ENCODE assay signal across 8 cellular contexts in the genomic region with DNA sequence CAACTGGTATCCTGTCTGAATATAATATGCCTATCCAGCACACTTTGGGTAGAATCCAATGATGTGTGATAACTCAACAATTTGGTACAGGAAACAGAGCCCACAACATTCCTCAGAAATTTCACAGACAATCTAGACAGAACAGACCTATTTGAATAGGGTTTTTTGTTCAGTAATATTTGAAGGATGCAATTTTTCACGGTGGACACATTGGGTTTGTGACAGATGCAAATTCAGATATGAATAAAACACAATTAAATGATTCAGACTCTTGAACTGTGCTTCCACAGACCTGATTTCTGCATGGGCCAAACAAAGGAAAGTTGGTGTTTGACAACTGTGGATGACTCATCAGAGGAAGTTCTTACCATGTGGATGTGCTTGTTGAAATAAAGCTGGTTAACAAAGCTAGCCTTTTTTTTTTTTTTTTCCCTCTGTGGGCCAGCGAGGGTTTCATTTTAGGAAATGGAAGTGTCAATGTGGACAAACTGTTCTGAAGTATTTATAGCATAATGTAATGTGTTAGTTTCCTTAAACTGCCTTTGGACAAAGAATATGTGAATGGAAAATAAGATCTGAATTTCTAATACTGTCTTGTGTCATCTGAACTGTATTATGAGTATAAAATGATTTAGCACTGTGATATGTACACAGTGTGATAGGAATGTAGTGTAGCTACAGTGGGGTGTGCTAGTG. TPM values are rescaled to one million over a fixed set of nuclear protein-coding genes. Genes with fewer than 3 reads are reported as not detected.
DNase-seq lines count a peak whose midpoint lies in the region; ATAC-seq and TF ChIP-seq lines count a peak whose summit lies in the region.

No MANE protein-coding gene starts in this region.

- H3K27ac Mint-ChIP-seq in T-helper 1 cell treated with Interleukin-12 subunit alpha and Interleukin-12 subunit beta and Interleukin-4 antibody, amounts not matched to agents 30 μg/mL and 1 μg/mL, for 36 hours: peak overlapping the region; percentile 87
- peak overlapping the region; percentile 76 for H3K27ac Mint-ChIP-seq in endodermal cell

- no peak overlapping the region for H3K4me3 ChIP-seq in endodermal cell (ENCODE audit: low read length)

- H3K9ac ChIP-seq in endodermal cell (ENCODE audit: extremely low read depth, low read length, poor library complexity, severe bottlenecking): no peak overlapping the region

- H3K4me1 Mint-ChIP-seq in T-helper 1 cell treated with Interleukin-12 subunit alpha and Interleukin-12 subunit beta and Interleukin-4 antibody, amounts not matched to agents 30 μg/mL and 1 μg/mL, for 36 hours (ENCODE audit: low read depth): peaks cover 63% of the 10 kb centered on the region
- peaks cover 24% of the 10 kb centered on the region for H3K4me1 Mint-ChIP-seq in endodermal cell

- peak overlapping the region; percentile 62 for H3K4me3 Mint-ChIP-seq in T-helper 1 cell treated with Interleukin-12 subunit alpha and Interleukin-12 subunit beta and Interleukin-4 antibody, amounts not matched to agents 30 μg/mL and 1 μg/mL, for 36 hours
- no peak overlapping the region for H3K4me3 Mint-ChIP-seq in endodermal cell

- peaks cover 3% of the 10 kb centered on the region for H3K36me3 ChIP-seq in endodermal cell (ENCODE audit: control insufficient read depth, insufficient read depth, low read length)

- TF ChIP-seq CTCF in endodermal cell (conservative IDR thresholded peaks at IDR 0.05): no peak

- peak overlapping the region; percentile 19 for H3K27ac ChIP-seq in endodermal cell (ENCODE audit: low read depth, low read length)

- H3K9me3 Mint-ChIP-seq in T-helper 1 cell treated with Interleukin-12 subunit alpha and Interleukin-12 subunit beta and Interleukin-4 antibody, amounts not matched to agents 30 μg/mL and 1 μg/mL, for 36 hours: peaks cover 18% of the 10 kb centered on the region
- no peaks in the 10 kb centered on the region for H3K9me3 Mint-ChIP-seq in endodermal cell

- H3K9me3 ChIP-seq in endodermal cell (ENCODE audit: control insufficient read depth, low read length): peaks cover 7% of the 10 kb centered on the region

- peaks cover 11% of the 10 kb centered on the region for H3K4me1 ChIP-seq in endodermal cell (ENCODE audit: control insufficient read depth, insufficient read depth, low read length)

- H3K27me3 ChIP-seq in endodermal cell (ENCODE audit: control insufficient read depth, insufficient read depth, low read length, poor library complexity, severe bottlenecking): no peaks in the 10 kb centered on the region

- peaks cover 28% of the 10 kb centered on the region for H3K36me3 Mint-ChIP-seq in T-helper 1 cell treated with Interleukin-12 subunit alpha and Interleukin-12 subunit beta and Interleukin-4 antibody, amounts not matched to agents 30 μg/mL and 1 μg/mL, for 36 hours (ENCODE audit: low read depth)
- H3K36me3 Mint-ChIP-seq in endodermal cell (ENCODE audit: low read depth): peaks cover 1% of the 10 kb centered on the region

- DNase-seq in COLO829 (ENCODE audit: low spot score) (peak; percentile 70), HPDE6-E6E7 (ENCODE audit: extremely low spot score) (peak; percentile 53), endodermal cell (no peak), midbrain (lab: John Stamatoyannopoulos, UW) (peak; percentile 72), NCI-H2081 treated with DMSO at 0.1 percent for 48 hours (lab: John Stamatoyannopoulos, UW) (no peak), NCI-H82 treated with DMSO at 0.1 percent for 48 hours (lab: John Stamatoyannopoulos, UW; ENCODE audit: unreplicated experiment) (no peak)

- no peak for ATAC-seq in GM19455 (IDR thresholded peaks at IDR 0.05; ENCODE audit: unreplicated experiment)

- no peaks in the 10 kb centered on the region for H3K27me3 Mint-ChIP-seq in T-helper 1 cell treated with Interleukin-12 subunit alpha and Interleukin-12 subunit beta and Interleukin-4 antibody, amounts not matched to agents 30 μg/mL and 1 μg/mL, for 36 hours (ENCODE audit: low read depth)
- no peaks in the 10 kb centered on the region for H3K27me3 Mint-ChIP-seq in endodermal cell (ENCODE audit: insufficient read depth)

- 58% methylated on average over 2 of the region's 2 CpGs; no CpG with 5 or more reads in 1 of the 2 experiments for WGBS in endodermal cell (ENCODE audit: insufficient coverage in 1 of 2, insufficient read length in 1 of 2), 2 experiments

RNA-seq across cellular contexts. Expression of a gene that starts 43.2 kb away (rescaled TPM):
- total RNA-seq in endodermal cell: 10 to 100 TPM; 35.9 to 38.2 TPM
- 32.7 TPM for polyA plus RNA-seq in endodermal cell (2013, experiment 1 of 2)
- polyA plus RNA-seq in endodermal cell (2013, experiment 2 of 2): 33.2 TPM

Comparison
In these comparisons a context has a peak if more than half of its experiments do, and no peak if none do; other contexts are left out.
1. DNase-seq: peak in COLO829 (single experiment), HPDE6-E6E7 (single experiment) and midbrain (single experiment); none in endodermal cell (single experiment), NCI-H2081 treated with DMSO at 0.1 percent for 48 hours (single experiment) and NCI-H82 treated with DMSO at 0.1 percent for 48 hours (single experiment).